Comparison of ENCODE assay signal across 27 cellular contexts in genomic region chr10:24303522-24304310, GRCh38.
DNase-seq lines count a peak whose midpoint lies in the region; FAIRE-seq and TF ChIP-seq lines count a peak whose summit lies in the region.
"Had no signal": no experiment of that assay in that cellular context is flagged by ENCODE, and none has a peak within 500 bp of the region (broad histone marks: within the 10 kb centered on the region; RNA-seq: fewer than 3 reads in every experiment).

No MANE protein-coding gene starts in this region.

- H3K36me3 ChIP-seq in SJCRH30 (peaks cover 13% of the 10 kb centered on the region; the same call in 1 of the 2 replicates), H1 (ENCODE audit: control insufficient read depth in 2 of 4, insufficient read depth in 4 of 4, low read length in 3 of 4) (no peaks in the 10 kb centered on the region), neural progenitor cell (no peaks in the 10 kb centered on the region)
- H3K36me3 ChIP-seq: BLaER1, HAP-1 had no signal

- no peak overlapping the region for H2BK120ac ChIP-seq in H1 (replicated peaks; ENCODE audit: low read depth, low read length)

- H3K4me1 ChIP-seq in SJCRH30 (peaks cover 62% of the 10 kb centered on the region), H1 (replicated peaks in 1 of 4; ENCODE audit: control insufficient read depth in 3 of 4, insufficient read depth in 4 of 4, low read length in 3 of 4) (peaks cover 0 to 2% (median 0%) of the 10 kb centered on the region in 4 experiments; a peak in 2 of 7 replicates), neural progenitor cell (peaks cover 29% of the 10 kb centered on the region)
- H3K4me1 ChIP-seq: BLaER1, Caco-2 had no signal

- H3K9ac ChIP-seq in H1 (replicated peaks in 1 of 4; ENCODE audit: extremely low read depth in 1 of 4, low read depth in 3 of 4, low read length in 3 of 4), result no peak overlapping the region
- no peak overlapping the region for H3K9ac ChIP-seq in neural progenitor cell
- H3K9ac ChIP-seq: BLaER1 had no signal

- CTCF ChIA-PET in H1 (lab: Charles Lee; ENCODE audit: partially characterized antibody), result interaction anchor here (1.3 to 1.9 kb wide), 2 partner anchors 12 to 15 kb away, joined by 3 to 11 read pairs; no protein-coding TSS in a partner anchor

- H3K14ac ChIP-seq in H1 (ENCODE audit: insufficient read length), result no peak overlapping the region

- peaks cover 5% of the 10 kb centered on the region for H3F3A ChIP-seq in neural progenitor cell (ENCODE audit: low read depth)

- 77% methylated on average over 8 of the region's 8 CpGs; no CpG with 5 or more reads in 1 of the 2 experiments for WGBS in H1 (ENCODE audit: extremely low coverage in 1 of 2, insufficient coverage in 1 of 2, insufficient read length in 1 of 2, insufficient replicate concordance in 2 of 2, low coverage in 1 of 2, low lambda C conversion rate in 2 of 2, missing lambda C conversion rate in 1 of 2), 2 experiments

- no peaks in the 10 kb centered on the region for H4K20me1 ChIP-seq in H1 (replicated peaks in 1 of 2; ENCODE audit: control insufficient read depth in 1 of 2, insufficient read depth in 2 of 2, low read length in 2 of 2)
- H4K20me1 ChIP-seq in neural progenitor cell (ENCODE audit: low read depth), result no peaks in the 10 kb centered on the region
- H4K20me1 ChIP-seq: BLaER1 had no signal

- H3K27ac ChIP-seq in SJCRH30 (peak overlapping the region; percentile 94), H1 (ENCODE audit: low read depth, low read length) (no peak overlapping the region), neural progenitor cell (no peak overlapping the region)
- H3K27ac ChIP-seq: BLaER1, HL-60, SK-N-MC had no signal

- H3K18ac ChIP-seq in H1 (ENCODE audit: extremely low read depth, low read length), result no peak overlapping the region

- H3K4me3 ChIP-seq in SJCRH30 (no peak overlapping the region), H1 (ENCODE audit: extremely low read depth in 1 of 4, insufficient read depth in 2 of 4, low read depth in 3 of 4, low read length in 4 of 4) (no peak overlapping the region), neural progenitor cell (no peak overlapping the region)
- H3K4me3 ChIP-seq: BLaER1, GM12878, HAP-1, SK-N-MC had no signal

- DNase-seq in SJCRH30 (peak; percentile 70 to 88), H1 (ENCODE audit: low read depth in 1 of 2, low spot score in 2 of 2) (no peak), neural progenitor cell (ENCODE audit: low spot score) (no peak), type B pancreatic cell (ENCODE audit: extremely low spot score, unreplicated experiment) (no peak), RPMI8226 (no peak), NCI-H1105 (lab: John Stamatoyannopoulos, UW) (no peak), NCI-H146 treated with DMSO at 0.1 percent for 48 hours (lab: John Stamatoyannopoulos, UW; ENCODE audit: unreplicated experiment) (no peak)
- DNase-seq: ACHN; Caco-2; CD4-positive, alpha-beta memory T cell; DMS 273 treated with DMSO at 0.1 percent for 48 hours; DMS79 treated with DMSO at 0.1 percent for 48 hours; KBM-7; NCI-H1092 treated with DMSO at 0.1 percent for 48 hours; NCI-H146; NCI-H2081; NCI-H2171 treated with DMSO at 0.1 percent for 48 hours; NCI-H446; NCI-H526; PC-3; SHP77 had no signal

- H3K4me3 Mint-ChIP-seq in neural progenitor cell (no peak overlapping the region), type B pancreatic cell (no peak overlapping the region)
- H3K4me3 Mint-ChIP-seq: CD4-positive, alpha-beta memory T cell had no signal

- TF ChIP-seq CTCF in H1 (IDR thresholded peaks at IDR 0.05; ENCODE audit: control extremely low read depth in 1 of 3, insufficient read depth in 1 of 3, low read depth in 1 of 3, low read length in 3 of 3), result no peak
- no peak for TF ChIP-seq CTCF in neural progenitor cell (IDR thresholded peaks at IDR 0.05)
- no peak for TF ChIP-seq CTCF in type B pancreatic cell (conservative IDR thresholded peaks at IDR 0.05)

- POLR2A ChIA-PET in H1 (lab: Charles Lee; ENCODE audit: partially characterized antibody), result no interaction called here

- no peak overlapping the region for H2BK15ac ChIP-seq in H1 (ENCODE audit: low read length)

- no peak for TF ChIP-seq RAD21 in H1 (IDR thresholded peaks at IDR 0.05 in 1 of 2, conservative IDR thresholded peaks at IDR 0.05 in 1 of 2; ENCODE audit: low read depth in 2 of 2, low read length in 2 of 2)

- no peak overlapping the region for H2AK5ac ChIP-seq in H1 (ENCODE audit: low read depth, low read length)

- H4K5ac ChIP-seq in H1 (ENCODE audit: insufficient read length, low read depth, low read length), result no peak overlapping the region

- no peaks in the 10 kb centered on the region for H3K23me2 ChIP-seq in H1 (ENCODE audit: low read depth, low read length)

- peaks cover 4% of the 10 kb centered on the region for H3K9me3 Mint-ChIP-seq in neural progenitor cell
- no peaks in the 10 kb centered on the region for H3K9me3 Mint-ChIP-seq in type B pancreatic cell

- no peak overlapping the region for H4K91ac ChIP-seq in H1 (replicated peaks; ENCODE audit: insufficient read length, low read length)

- TF ChIP-seq EP300 in H1 (IDR thresholded peaks at IDR 0.05; ENCODE audit: borderline replicate concordance in 1 of 2, low read depth in 2 of 2, low read length in 2 of 2), result no peak

- H3K9me3 ChIP-seq in SJCRH30 (replicated peaks) (no peaks in the 10 kb centered on the region), H1 (ENCODE audit: insufficient read depth in 2 of 2, low read depth in 1 of 2, low read length in 1 of 2) (no peaks in the 10 kb centered on the region), neural progenitor cell (ENCODE audit: low read depth) (no peaks in the 10 kb centered on the region)
- H3K9me3 ChIP-seq: BLaER1, Caco-2, HAP-1 had no signal

- H3K4me2 ChIP-seq in H1 (ENCODE audit: insufficient read depth in 1 of 2, low read depth in 2 of 2, low read length in 2 of 2) (no peak overlapping the region), neural progenitor cell (no peak overlapping the region)
- H3K4me2 ChIP-seq: BLaER1 had no signal

- no peaks in the 10 kb centered on the region for H3K79me2 ChIP-seq in H1 (ENCODE audit: control insufficient read depth in 1 of 2, insufficient read depth in 2 of 2, low read length in 2 of 2)
- H3K79me2 ChIP-seq in neural progenitor cell (ENCODE audit: low read depth), result peaks cover 7% of the 10 kb centered on the region

- peak overlapping the region; percentile 53 for H3K27ac Mint-ChIP-seq in neural progenitor cell
- H3K27ac Mint-ChIP-seq in type B pancreatic cell, result peak overlapping the region; percentile 30
- H3K27ac Mint-ChIP-seq: CD4-positive, alpha-beta memory T cell had no signal

- H2AFZ ChIP-seq in H1 (ENCODE audit: low read length) (no peak overlapping the region), neural progenitor cell (replicated peaks) (no peak overlapping the region)

- no peak overlapping the region for H4K8ac ChIP-seq in H1 (ENCODE audit: extremely low read depth, insufficient read depth, low read length)

- H2BK12ac ChIP-seq in H1 (ENCODE audit: low read depth, low read length), result no peak overlapping the region

- H3K27me3 ChIP-seq in SJCRH30 (no peaks in the 10 kb centered on the region), H1 (replicated peaks in 1 of 4; ENCODE audit: control insufficient read depth in 3 of 4, extremely low read depth in 1 of 4, insufficient read depth in 3 of 4, low read length in 3 of 4) (no peaks in the 10 kb centered on the region), neural progenitor cell (no peaks in the 10 kb centered on the region)
- H3K27me3 ChIP-seq: BLaER1 had no signal

- no peak overlapping the region for H3K56ac ChIP-seq in H1 (replicated peaks; ENCODE audit: insufficient read length, low read depth, low read length)

- H2BK5ac ChIP-seq in H1 (ENCODE audit: low read depth, low read length), result no peak overlapping the region

- peak overlapping the region; percentile 40; the same call in 1 of the 2 replicates for H2BK20ac ChIP-seq in H1 (ENCODE audit: low read length)

- no peak for TF ChIP-seq POLR2A in H1 (IDR thresholded peaks at IDR 0.05; ENCODE audit: control extremely low read depth in 1 of 2, low read depth in 2 of 2, low read length in 2 of 2)

- no peaks in the 10 kb centered on the region for H3K27me3 Mint-ChIP-seq in neural progenitor cell (ENCODE audit: insufficient read depth, low read depth)
- no peaks in the 10 kb centered on the region for H3K27me3 Mint-ChIP-seq in type B pancreatic cell

- H3K79me1 ChIP-seq in H1 (ENCODE audit: low read depth, low read length), result no peaks in the 10 kb centered on the region

- no peak overlapping the region for H3K23ac ChIP-seq in H1 (ENCODE audit: insufficient read length)

- H3K4me1 Mint-ChIP-seq in neural progenitor cell (peaks cover 25% of the 10 kb centered on the region), type B pancreatic cell (ENCODE audit: unreplicated experiment) (peaks cover 30% of the 10 kb centered on the region)
- H3K4me1 Mint-ChIP-seq: CD4-positive, alpha-beta memory T cell had no signal

- no peak for FAIRE-seq in H1 (lab: Jason Lieb, UNC)
- FAIRE-seq: GM12878, HepG2 had no signal

- H3K36me3 Mint-ChIP-seq in neural progenitor cell (peaks cover 10% of the 10 kb centered on the region), type B pancreatic cell (peaks cover 24% of the 10 kb centered on the region)
- H3K36me3 Mint-ChIP-seq: CD4-positive, alpha-beta memory T cell had no signal

- no peak overlapping the region for H3K4ac ChIP-seq in H1 (replicated peaks; ENCODE audit: insufficient read length, low read depth, low read length)

TF ChIP-seq in H1, 55 proteins besides CTCF, POLR2A, EP300 and RAD21 (continues in another document):
- no peak for TF ChIP-seq SP4 (IDR thresholded peaks at IDR 0.05; ENCODE audit: low read length)
- TF ChIP-seq E2F6 (IDR thresholded peaks at IDR 0.05), result no peak
- no peak for TF ChIP-seq TAF1 (IDR thresholded peaks at IDR 0.05; ENCODE audit: low read depth, low read length)
- no peak for TF ChIP-seq KDM5A (IDR thresholded peaks at IDR 0.05; ENCODE audit: low read length)
- TF ChIP-seq TCF12 (IDR thresholded peaks at IDR 0.05; ENCODE audit: low read depth, low read length), result no peak

Comparison
In these comparisons a context has a peak if more than half of its experiments do, and no peak if none do; other contexts are left out.
1. DNase-seq: peak in SJCRH30 (2 of 2); none in H1 (0 of 2), neural progenitor cell (single experiment), type B pancreatic cell (single experiment), RPMI8226 (single experiment), NCI-H1105 (single experiment) and NCI-H146 treated with DMSO at 0.1 percent for 48 hours (single experiment).